15 cellular contexts compared by ENCODE assay signal in the genomic region with DNA sequence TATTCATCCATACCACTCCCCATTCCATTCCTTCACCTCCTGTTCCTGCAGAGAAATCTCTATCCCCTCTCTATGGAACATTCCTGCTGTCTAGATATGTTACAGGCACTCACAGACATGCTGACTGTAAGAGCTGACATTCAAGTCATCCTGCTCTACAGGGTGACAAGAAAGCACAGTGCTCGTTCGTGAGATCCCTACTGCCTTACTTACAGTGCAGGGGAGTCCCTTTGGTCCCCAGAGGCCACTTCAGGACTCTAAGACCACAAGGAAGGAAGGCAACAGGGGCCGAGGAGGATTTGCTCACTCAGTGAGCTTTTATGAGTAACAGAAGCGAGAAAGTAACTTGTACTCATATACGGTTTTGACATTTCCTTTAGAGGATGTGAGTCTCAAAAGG.
A peak's percentile ranks its signal among the peaks of the same experiment; 100 is the strongest.
DNase-seq lines count a peak whose midpoint lies in the region; ATAC-seq and TF ChIP-seq lines count a peak whose summit lies in the region.
"Had no signal": no experiment of that assay in that cellular context is flagged by ENCODE, and none has a peak within 500 bp of the region (broad histone marks: within the 10 kb centered on the region; RNA-seq: fewer than 3 reads in every experiment).

No MANE protein-coding gene starts in this region.

- no peak for TF ChIP-seq CTCF in cardiac muscle cell (IDR thresholded peaks at IDR 0.05; ENCODE audit: low read depth, low read length)

- H3K4me1 ChIP-seq in cardiac muscle cell (ENCODE audit: low read depth), result peaks cover 12% of the 10 kb centered on the region
- H3K4me1 ChIP-seq: left lung had no signal

- no peak overlapping the region for H3K4me3 ChIP-seq in cardiac muscle cell
- H3K4me3 ChIP-seq: heart right ventricle, left lung had no signal

- H3K36me3 ChIP-seq in cardiac muscle cell, result no peaks in the 10 kb centered on the region
- H3K36me3 ChIP-seq: heart right ventricle, left lung had no signal

- ATAC-seq in Right ventricle myocardium superior (ENCODE audit: poor library complexity) (no peak), HG02588 (IDR thresholded peaks at IDR 0.05; ENCODE audit: unreplicated experiment) (peak; percentile 94), HG03196 (IDR thresholded peaks at IDR 0.05; ENCODE audit: unreplicated experiment) (peak; percentile 92)
- ATAC-seq: heart right ventricle; left lung; natural killer cell treated with Interleukin-12 subunit alpha and Interleukin-12 subunit beta and Interleukin-15 and Interleukin-18, amount 100 ng/mL, for 72 hours had no signal

- intact Hi-C loops in Right ventricle myocardium superior (cut with DNase I), result no loop called here

- peak overlapping the region; percentile 13 for H3K27ac ChIP-seq in cardiac muscle cell
- H3K27ac ChIP-seq: 22Rv1, heart right ventricle, left lung had no signal

- H3K27me3 ChIP-seq in cardiac muscle cell, result no peaks in the 10 kb centered on the region

- H3K9me3 ChIP-seq in cardiac muscle cell (ENCODE audit: low read depth), result no peaks in the 10 kb centered on the region
- H3K9me3 ChIP-seq: heart right ventricle, left lung had no signal

- DNase-seq in cardiac muscle cell (ENCODE audit: low read depth in 1 of 2, low spot score in 1 of 2) (peak in 1 of 2 donors; percentile 53), Right ventricle myocardium superior (no peak), NOMO-1 treated with DMSO at 0.1 percent for 48 hours (lab: John Stamatoyannopoulos, UW; ENCODE audit: unreplicated experiment) (no peak), cortex of kidney (lab: John Stamatoyannopoulos, UW) (no peak), RPMI8226 (no peak), NCI-H774 (lab: John Stamatoyannopoulos, UW) (no peak)
- DNase-seq: CD8-positive, alpha-beta memory T cell; heart right ventricle; left lung; NCI-H345; T-helper 9 cell had no signal
